ENCODE assay signal across 7 cellular contexts in the genomic region with DNA sequence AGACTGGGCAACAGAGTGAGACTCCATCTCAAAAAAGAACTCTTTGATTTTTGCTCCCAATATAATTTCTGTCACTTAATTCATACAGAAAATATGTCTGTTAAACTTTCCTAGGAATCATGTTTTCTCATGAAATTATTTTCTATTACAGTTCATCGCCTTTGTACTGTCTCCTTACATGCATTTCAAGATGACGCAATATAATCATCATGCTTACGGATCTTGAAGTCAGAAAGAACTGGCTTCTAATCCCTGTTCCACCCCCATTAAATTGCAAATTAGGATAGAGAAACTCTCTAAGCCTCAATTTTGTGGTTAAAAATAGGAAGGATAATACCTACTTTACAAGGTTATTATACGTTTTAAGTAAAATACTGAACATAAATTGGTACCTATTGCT.
"Had no signal": no experiment of that assay in that cellular context is flagged by ENCODE, and none has a peak within 500 bp of the region (broad histone marks: within the 10 kb centered on the region; RNA-seq: fewer than 3 reads in every experiment).

No MANE protein-coding gene starts in this region.

- H3K9me3 ChIP-seq: HAP-1 had no signal

- H3K4me3 ChIP-seq: GM23338, HAP-1 had no signal

- H3K27ac ChIP-seq: HL-60 had no signal

- H3K4me2 ChIP-seq: GM23338 had no signal

- H2AFZ ChIP-seq: GM23338 had no signal

- DNase-seq: H7, HFFc6, KG1 had no signal

- ATAC-seq: GM23338, HCT116 had no signal

- H3K36me3 ChIP-seq: HAP-1 had no signal

- H3K4me1 ChIP-seq: HAP-1 had no signal
